ENCODE assay signal across 10 cellular contexts in genomic region chr9:6630502-6631206, GRCh38. TPM values are rescaled to one million over a fixed set of nuclear protein-coding genes. Genes with fewer than 3 reads are reported as not detected.
DNase-seq lines count a peak whose midpoint lies in the region; ATAC-seq and TF ChIP-seq lines count a peak whose summit lies in the region.
"Had no signal": no experiment of that assay in that cellular context is flagged by ENCODE, and none has a peak within 500 bp of the region (broad histone marks: within the 10 kb centered on the region; RNA-seq: fewer than 3 reads in every experiment).

No MANE protein-coding gene starts in this region.

- no peak for TF ChIP-seq CTCF in GM12865 (IDR thresholded peaks at IDR 0.05; ENCODE audit: insufficient read depth, low read depth, low read length, missing control alignments)

- H3K9me3 ChIP-seq in MG63 = no peaks in the 10 kb centered on the region

- ATAC-seq in GM19438 (IDR thresholded peaks at IDR 0.05; ENCODE audit: low read depth, unreplicated experiment) = peak; percentile 69
- ATAC-seq in HG03095 (IDR thresholded peaks at IDR 0.05; ENCODE audit: unreplicated experiment) = peak; percentile 67

- H3K27me3 ChIP-seq in MG63 = no peaks in the 10 kb centered on the region

- H3K4me3 ChIP-seq in GM12865 (ENCODE audit: low read depth, low read length) (peak overlapping the region; percentile 30), MG63 (no peak overlapping the region)

- DNase-seq in GM12865 (ENCODE audit: low read depth) (peak; percentile 87), ecto neural progenitor cell (ENCODE audit: low spot score) (peak; percentile 63), MG63 (no peak), GM19240 (ENCODE audit: insufficient read length, low spot score) (no peak), NCI-H748 (lab: John Stamatoyannopoulos, UW; ENCODE audit: unreplicated experiment) (no peak)
- DNase-seq in stimulated activated CD4-positive, alpha-beta T cell treated with anti-CD3 and anti-CD28 coated beads, Interleukin-12 subunit alpha, Interleukin-12 subunit beta, amount 100 ng/mL, for 4 hours = no peak
- DNase-seq: naive B cell had no signal

- H3K36me3 ChIP-seq in MG63 = no peaks in the 10 kb centered on the region

RNA-seq across cellular contexts. Expression of gene GLDC, which starts 14.9 kb away (rescaled TPM):
- 0.82 and 3.2 TPM in 2 replicates for total RNA-seq in MG63 (2014; rRNA removed; shearing (Covaris generic); ENCODE audit: low replicate concordance)
- total RNA-seq: CD4-positive, CD25-positive, alpha-beta regulatory T cell had no signal

Comparison
In these comparisons a context has a peak if more than half of its experiments do, and no peak if none do; other contexts are left out.
1. DNase-seq: peak in GM12865 (single experiment) and ecto neural progenitor cell (single experiment); none in MG63 (single experiment), GM19240 (single experiment), NCI-H748 (single experiment) and stimulated activated CD4-positive, alpha-beta T cell treated with anti-CD3 and anti-CD28 coated beads, Interleukin-12 subunit alpha, Interleukin-12 subunit beta, amount 100 ng/mL, for 4 hours (single experiment).